8 cellular contexts compared by ENCODE assay signal in the genomic region with DNA sequence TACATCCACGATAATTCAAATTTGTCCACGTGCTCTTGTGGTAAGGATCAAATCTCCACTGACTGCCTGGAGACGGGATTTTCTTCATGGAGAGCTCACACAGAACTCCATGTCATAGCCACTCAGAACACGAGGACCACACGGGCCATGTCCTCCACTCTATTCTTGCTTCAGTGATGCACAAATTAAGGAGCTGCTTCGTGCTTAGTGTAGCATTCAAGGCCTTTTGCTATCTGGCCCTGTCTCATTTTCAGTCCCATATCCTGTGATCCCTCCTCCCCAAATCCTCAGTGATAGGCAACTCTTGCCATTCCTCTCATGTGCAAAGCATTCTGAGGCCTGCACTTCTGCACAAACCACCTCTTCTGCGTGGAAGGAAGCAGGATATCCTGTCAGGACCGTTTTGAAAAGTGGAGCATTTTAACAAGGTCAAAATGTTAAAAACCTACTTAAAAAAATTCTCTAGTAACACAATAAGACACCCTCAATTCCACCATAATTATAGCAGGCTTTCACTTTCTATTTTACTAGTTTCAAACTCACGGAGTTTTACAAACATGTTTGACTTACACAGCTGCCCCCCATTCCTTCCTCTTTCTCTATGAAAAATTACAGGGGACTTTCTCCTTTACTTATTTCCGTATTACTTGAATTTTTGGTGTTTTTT. TPM values are rescaled to one million over a fixed set of nuclear protein-coding genes. Genes with fewer than 3 reads are reported as not detected.
DNase-seq lines count a peak whose midpoint lies in the region; ATAC-seq and TF ChIP-seq lines count a peak whose summit lies in the region.

No MANE protein-coding gene starts in this region.

- DNase-seq in activated naive CD8-positive, alpha-beta T cell treated with anti-CD3 and anti-CD28 coated beads, Interleukin-2, amount 10 ng/mL, durations not matched to agents 7 days and 5 days = no peak
- DNase-seq in sigmoid colon = no peak
- no peak for DNase-seq in occipital lobe (lab: John Stamatoyannopoulos, UW)
- DNase-seq in stimulated activated CD4-positive, alpha-beta T cell treated with anti-CD3 and anti-CD28 coated beads, Interleukin-2, amount 100 ng/mL, for 24 hours = no peak
- DNase-seq in Caco-2 = no peak

- CTCF ChIA-PET in Caco-2 (lab: Charles Lee) = no interaction called here

- H3K27me3 Mint-ChIP-seq in activated naive CD8-positive, alpha-beta T cell treated with anti-CD3 and anti-CD28 coated beads, Interleukin-2, amount 10 ng/mL, durations not matched to agents 7 days and 5 days = no peaks in the 10 kb centered on the region
- no peaks in the 10 kb centered on the region for H3K27me3 Mint-ChIP-seq in Caco-2 (ENCODE audit: insufficient read depth, unreplicated experiment)

- TF ChIP-seq CTCF in sigmoid colon (IDR thresholded peaks at IDR 0.05) = no peak
- no peak for TF ChIP-seq CTCF in Caco-2 (IDR thresholded peaks at IDR 0.05; ENCODE audit: insufficient read depth in 1 of 2, low read depth in 1 of 2, low read length in 1 of 2, severe bottlenecking in 1 of 2, unreplicated experiment in 1 of 2)

- peak overlapping the region; percentile 60 for H3K4me3 ChIP-seq in ACC112 (ENCODE audit: low read depth, low read length)
- H3K4me3 ChIP-seq in sigmoid colon = no peak overlapping the region
- no peak overlapping the region for H3K4me3 ChIP-seq in Caco-2 (ENCODE audit: low read depth, low read length)

- H3K79me2 ChIP-seq in ACC112 (ENCODE audit: control insufficient read depth, insufficient read depth, low read length, unreplicated experiment) = no peaks in the 10 kb centered on the region

- H3K27ac Mint-ChIP-seq in activated naive CD8-positive, alpha-beta T cell treated with anti-CD3 and anti-CD28 coated beads, Interleukin-2, amount 10 ng/mL, durations not matched to agents 7 days and 5 days = peak overlapping the region; percentile 99
- H3K27ac Mint-ChIP-seq in Caco-2 (ENCODE audit: unreplicated experiment) = no peak overlapping the region

- ATAC-seq in GM19324 (IDR thresholded peaks at IDR 0.05; ENCODE audit: low FRiP score, unreplicated experiment) (peak; percentile 37), HG03354 (IDR thresholded peaks at IDR 0.05; ENCODE audit: poor library complexity, severe bottlenecking, unreplicated experiment) (peak; percentile 65)
- peak; percentile 49 for ATAC-seq in activated naive CD8-positive, alpha-beta T cell treated with anti-CD3 and anti-CD28 coated beads, Interleukin-2, amount 10 ng/mL, durations not matched to agents 7 days and 5 days (ENCODE audit: low read depth)

- no peak for TF ChIP-seq POLR2A in sigmoid colon (IDR thresholded peaks at IDR 0.05)

- peaks cover 54% of the 10 kb centered on the region for H3K36me3 Mint-ChIP-seq in activated naive CD8-positive, alpha-beta T cell treated with anti-CD3 and anti-CD28 coated beads, Interleukin-2, amount 10 ng/mL, durations not matched to agents 7 days and 5 days
- H3K36me3 Mint-ChIP-seq in Caco-2 (ENCODE audit: insufficient read depth, unreplicated experiment) = no peaks in the 10 kb centered on the region

- H3K27me3 ChIP-seq in ACC112 (ENCODE audit: insufficient read depth, low read length) (no peaks in the 10 kb centered on the region), sigmoid colon (no peaks in the 10 kb centered on the region), Caco-2 (replicated peaks; ENCODE audit: control insufficient read depth, insufficient read depth, low read length) (no peaks in the 10 kb centered on the region)

- H3K4me3 Mint-ChIP-seq in activated naive CD8-positive, alpha-beta T cell treated with anti-CD3 and anti-CD28 coated beads, Interleukin-2, amount 10 ng/mL, durations not matched to agents 7 days and 5 days = peak overlapping the region; percentile 85
- no peak overlapping the region for H3K4me3 Mint-ChIP-seq in Caco-2 (ENCODE audit: unreplicated experiment)

- peak overlapping the region; percentile 96 for H2AFZ ChIP-seq in ACC112 (ENCODE audit: low read length, unreplicated experiment)

- H3K9me3 ChIP-seq in sigmoid colon (no peaks in the 10 kb centered on the region), Caco-2 (no peaks in the 10 kb centered on the region)

- 39 to 63% methylated on average over 10 of the region's 10 CpGs for WGBS in sigmoid colon, 2 donors

- peaks cover 8% of the 10 kb centered on the region for H3K4me1 ChIP-seq in ACC112 (ENCODE audit: control insufficient read depth, insufficient read depth, low read length, unreplicated experiment)
- H3K4me1 ChIP-seq in sigmoid colon = peaks cover 0 to 20% (median 13%) of the 10 kb centered on the region in 4 donors
- no peaks in the 10 kb centered on the region for H3K4me1 ChIP-seq in Caco-2

- peaks cover 57% of the 10 kb centered on the region for H3K4me1 Mint-ChIP-seq in activated naive CD8-positive, alpha-beta T cell treated with anti-CD3 and anti-CD28 coated beads, Interleukin-2, amount 10 ng/mL, durations not matched to agents 7 days and 5 days
- H3K4me1 Mint-ChIP-seq in Caco-2 (ENCODE audit: low read depth, unreplicated experiment) = no peaks in the 10 kb centered on the region

- no peaks in the 10 kb centered on the region for H3K36me3 ChIP-seq in ACC112 (ENCODE audit: insufficient read depth, low read length)
- no peaks in the 10 kb centered on the region for H3K36me3 ChIP-seq in sigmoid colon
- no peaks in the 10 kb centered on the region for H3K36me3 ChIP-seq in Caco-2 (ENCODE audit: control insufficient read depth, insufficient read depth, low read length)

- no peak overlapping the region for H3K27ac ChIP-seq in ACC112 (ENCODE audit: low read depth, low read length)
- peak overlapping the region; percentile 16 to 57 (median 50) for H3K27ac ChIP-seq in sigmoid colon

- intact Hi-C loops in sigmoid colon (cut with DNase I) (no loop called here), Caco-2 (cut with micrococcal nuclease; ENCODE audit: unreplicated experiment) (no loop called here)

- TF ChIP-seq EP300 in sigmoid colon (IDR thresholded peaks at IDR 0.05) = no peak

- H3K9me3 Mint-ChIP-seq in activated naive CD8-positive, alpha-beta T cell treated with anti-CD3 and anti-CD28 coated beads, Interleukin-2, amount 10 ng/mL, durations not matched to agents 7 days and 5 days = peaks cover 5% of the 10 kb centered on the region
- H3K9me3 Mint-ChIP-seq in Caco-2 (ENCODE audit: unreplicated experiment) = no peaks in the 10 kb centered on the region

- no TSS peak for BruUV-seq in Caco-2 (replicated peaks; lab: Mats Ljungman, UMichigan)

- POLR2A ChIA-PET in activated naive CD8-positive, alpha-beta T cell treated with anti-CD3 and anti-CD28 coated beads, Interleukin-2, amount 10 ng/mL, durations not matched to agents 7 days and 5 days (lab: Charles Lee) = interaction anchor here (0.6 to 4.7 kb wide), 15 partner anchors 12 to 278 kb away, joined by 3 to 57 read pairs (median 3); partner anchors contain the start of gene ST3GAL5
- POLR2A ChIA-PET in Caco-2 (lab: Charles Lee) = no interaction called here

RNA-seq across cellular contexts. Expression of gene ST3GAL5, which starts 35.2 kb away (rescaled TPM):
- total RNA-seq in activated naive CD8-positive, alpha-beta T cell treated with anti-CD3 and anti-CD28 coated beads, Interleukin-2, amount 10 ng/mL, durations not matched to agents 7 days and 5 days = 10 to 100 TPM; 59.9 to 62.8 TPM
- 10 to 100 TPM; 16.1 to 24.2 (median 17.9) TPM for total RNA-seq in sigmoid colon
- polyA plus RNA-seq in sigmoid colon = 1 to 10 TPM; 2.8 to 9.7 (median 8.4) TPM
- 26.5 TPM for total RNA-seq in occipital lobe
- total RNA-seq in Caco-2 (2022) = 3.4 and 4.1 TPM in 2 replicates
